In the genomic region with DNA sequence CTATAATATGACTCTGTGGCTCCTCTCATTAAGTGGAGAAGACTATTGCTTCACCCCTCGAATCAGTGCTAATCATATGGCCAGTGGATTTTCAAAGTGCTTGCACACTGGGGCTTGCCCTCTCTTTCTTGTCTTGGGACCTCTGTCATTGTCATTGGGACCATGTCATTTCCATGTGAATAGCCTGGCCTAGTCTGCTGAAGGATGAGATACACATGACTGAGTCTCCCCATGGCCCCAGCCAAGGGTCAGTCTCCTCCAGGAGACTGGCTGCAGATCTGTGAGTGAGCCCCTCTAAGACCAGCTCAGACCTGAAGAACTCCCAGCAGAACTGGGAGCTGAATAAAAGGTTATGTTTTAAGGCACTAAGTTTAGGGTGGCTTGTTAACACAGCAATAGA, we compare ENCODE assay signal across 16 cellular contexts. TPM values are rescaled to one million over a fixed set of nuclear protein-coding genes. Genes with fewer than 3 reads are reported as not detected.
DNase-seq lines count a peak whose midpoint lies in the region; ATAC-seq and TF ChIP-seq lines count a peak whose summit lies in the region.
"Had no signal": no experiment of that assay in that cellular context is flagged by ENCODE, and none has a peak within 500 bp of the region (broad histone marks: within the 10 kb centered on the region; RNA-seq: fewer than 3 reads in every experiment).

No MANE protein-coding gene starts in this region.

- CTCF ChIA-PET in WTC11 (lab: Charles Lee), result interaction anchor here (0.7 kb wide), 1 partner anchor 16 kb away, joined by 4 read pairs; no protein-coding TSS in a partner anchor
- CTCF ChIA-PET in naive thymus-derived CD4-positive, alpha-beta T cell (lab: Charles Lee), result no interaction called here

- H3K9me3 ChIP-seq in neuronal stem cell (replicated peaks in 1 of 2; ENCODE audit: control insufficient read depth in 2 of 2, insufficient read depth in 1 of 2, low read depth in 1 of 2, low read length in 2 of 2), result peaks cover 1 to 13% of the 10 kb centered on the region in 2 donors
- no peaks in the 10 kb centered on the region for H3K9me3 ChIP-seq in naive thymus-derived CD4-positive, alpha-beta T cell (ENCODE audit: control insufficient read depth in 2 of 3, low read length in 3 of 3)
- H3K9me3 ChIP-seq: HAP-1 had no signal

- no peak overlapping the region for H2BK12ac ChIP-seq in neuronal stem cell (ENCODE audit: low read length)

- H4K8ac ChIP-seq in neuronal stem cell (ENCODE audit: low read depth, low read length), result no peak overlapping the region

- H3K27ac Mint-ChIP-seq in WTC11 (no peak overlapping the region), nephron progenitor cell (peak overlapping the region; percentile 9)
- no peak overlapping the region for H3K27ac Mint-ChIP-seq in naive thymus-derived CD4-positive, alpha-beta T cell
- H3K27ac Mint-ChIP-seq: CD4-positive, alpha-beta memory T cell; HFFc6 had no signal

- H2AK5ac ChIP-seq in neuronal stem cell (ENCODE audit: low read depth, low read length), result no peak overlapping the region

- H3K27me3 ChIP-seq in neuronal stem cell (ENCODE audit: control insufficient read depth in 3 of 3, insufficient read depth in 3 of 3, low read depth in 1 of 3, low read length in 3 of 3), result peaks cover 0 to 84% (median 0%) of the 10 kb centered on the region in 3 experiments
- H3K27me3 ChIP-seq in naive thymus-derived CD4-positive, alpha-beta T cell (ENCODE audit: control insufficient read depth in 2 of 2, insufficient read depth in 2 of 2, low read length in 2 of 2), result no peaks in the 10 kb centered on the region

- ATAC-seq in WTC11, result peak; percentile 68
- no peak for ATAC-seq in naive thymus-derived CD4-positive, alpha-beta T cell
- ATAC-seq in GM21447 (IDR thresholded peaks at IDR 0.05; ENCODE audit: unreplicated experiment), result no peak

- H3K36me3 ChIP-seq in neuronal stem cell (replicated peaks in 1 of 2; ENCODE audit: control insufficient read depth in 2 of 2, insufficient read depth in 2 of 2, low read length in 2 of 2), result no peaks in the 10 kb centered on the region
- H3K36me3 ChIP-seq in naive thymus-derived CD4-positive, alpha-beta T cell (ENCODE audit: control insufficient read depth in 2 of 3, insufficient read depth in 3 of 3, low read length in 3 of 3), result no peaks in the 10 kb centered on the region
- H3K36me3 ChIP-seq: HAP-1 had no signal

- H3K4me2 ChIP-seq in neuronal stem cell (ENCODE audit: insufficient read depth, low read length, poor library complexity, severe bottlenecking), result no peak overlapping the region

- POLR2A ChIA-PET in WTC11 (lab: Charles Lee), result no interaction called here
- POLR2A ChIA-PET in naive thymus-derived CD4-positive, alpha-beta T cell (lab: Charles Lee), result no interaction called here

- H3K18ac ChIP-seq in neuronal stem cell (ENCODE audit: low read length), result no peak overlapping the region

- no peak overlapping the region for H2BK5ac ChIP-seq in neuronal stem cell (ENCODE audit: low read length)

- no CpG with 5 or more reads among the region's 1 CpG for WGBS in neuronal stem cell (ENCODE audit: extremely low coverage in 2 of 2, insufficient read length in 2 of 2, insufficient replicate concordance in 1 of 2), 2 donors

- H3K36me3 Mint-ChIP-seq in WTC11 (no peaks in the 10 kb centered on the region), nephron progenitor cell (ENCODE audit: low read depth) (peaks cover 18% of the 10 kb centered on the region)
- H3K36me3 Mint-ChIP-seq in naive thymus-derived CD4-positive, alpha-beta T cell, result peaks cover 0 to 12% (median 5%) of the 10 kb centered on the region in 5 donors
- H3K36me3 Mint-ChIP-seq: CD4-positive, alpha-beta memory T cell had no signal

- TF ChIP-seq CTCF in WTC11 (IDR thresholded peaks at IDR 0.05) (no peak), nephron progenitor cell (IDR thresholded peaks at IDR 0.05) (no peak)

- H3K27ac ChIP-seq in neuronal stem cell (replicated peaks; ENCODE audit: low read length), result no peak overlapping the region
- H3K27ac ChIP-seq in naive thymus-derived CD4-positive, alpha-beta T cell (ENCODE audit: low read depth, low read length), result no peak overlapping the region

- no peak overlapping the region for H4K91ac ChIP-seq in neuronal stem cell (ENCODE audit: low read depth, low read length, poor library complexity)

- H2AFZ ChIP-seq in neuronal stem cell (ENCODE audit: low read length), result no peak overlapping the region

- H3K4me3 Mint-ChIP-seq in WTC11 (no peak overlapping the region), nephron progenitor cell (no peak overlapping the region)
- H3K4me3 Mint-ChIP-seq in naive thymus-derived CD4-positive, alpha-beta T cell, result no peak overlapping the region
- H3K4me3 Mint-ChIP-seq: CD4-positive, alpha-beta memory T cell; HFFc6 had no signal

- intact Hi-C loops in naive thymus-derived CD4-positive, alpha-beta T cell (cut with micrococcal nuclease), result no loop called here

- H3K4me1 Mint-ChIP-seq in WTC11 (peaks cover 35% of the 10 kb centered on the region), nephron progenitor cell (peaks cover 63% of the 10 kb centered on the region)
- no peaks in the 10 kb centered on the region for H3K4me1 Mint-ChIP-seq in naive thymus-derived CD4-positive, alpha-beta T cell
- H3K4me1 Mint-ChIP-seq: CD4-positive, alpha-beta memory T cell had no signal

- no peak overlapping the region for H3K14ac ChIP-seq in neuronal stem cell (ENCODE audit: low read length)

- H3K27me3 Mint-ChIP-seq in WTC11 (ENCODE audit: low read depth) (no peaks in the 10 kb centered on the region), nephron progenitor cell (ENCODE audit: low read depth, poor library complexity) (peaks cover 8% of the 10 kb centered on the region)
- peaks cover 0 to 5% (median 1%) of the 10 kb centered on the region in 5 donors for H3K27me3 Mint-ChIP-seq in naive thymus-derived CD4-positive, alpha-beta T cell

- H3K9me3 Mint-ChIP-seq in WTC11 (no peaks in the 10 kb centered on the region), nephron progenitor cell (peaks cover 30% of the 10 kb centered on the region)
- no peaks in the 10 kb centered on the region for H3K9me3 Mint-ChIP-seq in naive thymus-derived CD4-positive, alpha-beta T cell
- H3K9me3 Mint-ChIP-seq: CD4-positive, alpha-beta memory T cell; HFFc6 had no signal

- peaks cover 15 to 33% of the 10 kb centered on the region in 2 donors for H3K4me1 ChIP-seq in neuronal stem cell (ENCODE audit: control insufficient read depth in 2 of 2, insufficient read depth in 1 of 2, low read depth in 1 of 2, low read length in 2 of 2)
- no peaks in the 10 kb centered on the region for H3K4me1 ChIP-seq in naive thymus-derived CD4-positive, alpha-beta T cell (ENCODE audit: control insufficient read depth in 2 of 2, insufficient read depth in 2 of 2, low read length in 2 of 2)
- H3K4me1 ChIP-seq: Caco-2 had no signal

- H3K4me3 ChIP-seq in neuronal stem cell (ENCODE audit: low read length in 2 of 2), result no peak overlapping the region
- no peak overlapping the region for H3K4me3 ChIP-seq in naive thymus-derived CD4-positive, alpha-beta T cell (ENCODE audit: low read length)
- H3K4me3 ChIP-seq: HAP-1 had no signal

- H3K4ac ChIP-seq in neuronal stem cell (ENCODE audit: low read length), result no peak overlapping the region

- no peak overlapping the region for H3K9ac ChIP-seq in neuronal stem cell (ENCODE audit: low read depth, low read length, poor library complexity)

- no peak overlapping the region for H3K23ac ChIP-seq in neuronal stem cell (ENCODE audit: low read depth, low read length, poor library complexity)

- no peak overlapping the region for H2BK15ac ChIP-seq in neuronal stem cell (ENCODE audit: low read length)

- no peaks in the 10 kb centered on the region for H3K79me1 ChIP-seq in neuronal stem cell (ENCODE audit: low read depth, low read length)

- H2BK120ac ChIP-seq in neuronal stem cell (ENCODE audit: low read depth, low read length), result no peak overlapping the region

- no peak for DNase-seq in WTC11 (ENCODE audit: low spot score)
- no peak for DNase-seq in nephron progenitor cell
- peak; percentile 31 for DNase-seq in neuronal stem cell (ENCODE audit: low spot score)
- DNase-seq in naive thymus-derived CD4-positive, alpha-beta T cell, result no peak
- DNase-seq in NCI-H774 (lab: John Stamatoyannopoulos, UW), result no peak
- DNase-seq: C1 segment of cervical spinal cord; Caco-2; CD4-positive, alpha-beta memory T cell; DMS153; DND-41; GOT3; HFFc6 had no signal

TF ChIP-seq in WTC11, 78 proteins besides CTCF, POLR2A, EP300 and RAD21 (continues in another document):
- TF ChIP-seq ATF1 (CRISPR knock-in tag; IDR thresholded peaks at IDR 0.05) (no peak), GABPB1 (CRISPR knock-in tag; IDR thresholded peaks at IDR 0.05) (no peak), FOXP4 (CRISPR knock-in tag; IDR thresholded peaks at IDR 0.05) (no peak), ZNF317 (CRISPR knock-in tag; IDR thresholded peaks at IDR 0.05; ENCODE audit: borderline replicate concordance, low read depth) (no peak), NFE2L1 (CRISPR knock-in tag; IDR thresholded peaks at IDR 0.05) (no peak), SOX15 (CRISPR knock-in tag; IDR thresholded peaks at IDR 0.05) (no peak)

RNA-seq across cellular contexts. Expression of gene PKD1L1, which starts 39.5 kb away (rescaled TPM):
- total RNA-seq in WTC11 (2021), result 0.07 to 0.16 TPM (median 0.09 TPM) in 3 replicates
- polyA plus RNA-seq in neuronal stem cell (2013, experiment 1 of 2), result 0.03 TPM
- polyA plus RNA-seq in neuronal stem cell (2013, experiment 2 of 2), result 0.03 TPM
- total RNA-seq in naive thymus-derived CD4-positive, alpha-beta T cell, result 1 to 10 TPM in 2 of 5 experiments, under 1 TPM in 3; 0.07 to 1.5 (median 0.95) TPM
- under 1 TPM in 1 of 2 donors, not detected in 1; 0.08 TPM for polyA plus RNA-seq in naive thymus-derived CD4-positive, alpha-beta T cell
- total RNA-seq: A172, A673 had no signal
- polyA plus RNA-seq: CD4-positive, alpha-beta memory T cell had no signal
